ENCODE assay signal across 8 cellular contexts in genomic region chr9:133115604-133116345, GRCh38. TPM values are rescaled to one million over a fixed set of nuclear protein-coding genes. Genes with fewer than 3 reads are reported as not detected.
A peak's percentile ranks its signal among the peaks of the same experiment; 100 is the strongest.
DNase-seq lines count a peak whose midpoint lies in the region; ATAC-seq lines count a peak whose summit lies in the region.

No MANE protein-coding gene starts in this region.

- H3K9ac ChIP-seq in stomach smooth muscle (ENCODE audit: low read length in 2 of 2) = peak overlapping the region in 1 of 2 donors; percentile 9

- H3K4me3 ChIP-seq in ACC112 (ENCODE audit: low read depth, low read length) = no peak overlapping the region
- no peak overlapping the region for H3K4me3 ChIP-seq in stomach smooth muscle (ENCODE audit: low read length in 2 of 2)
- no peak overlapping the region for H3K4me3 ChIP-seq in MG63

- peak; percentile 66 for ATAC-seq in GM19043 (IDR thresholded peaks at IDR 0.05; ENCODE audit: low read depth, unreplicated experiment)
- peak; percentile 73 for ATAC-seq in HG03175 (IDR thresholded peaks at IDR 0.05; ENCODE audit: unreplicated experiment)

- H3K79me2 ChIP-seq in ACC112 (ENCODE audit: control insufficient read depth, insufficient read depth, low read length, unreplicated experiment) = peaks cover 5% of the 10 kb centered on the region

- H3K27me3 ChIP-seq in ACC112 (ENCODE audit: insufficient read depth, low read length) = no peaks in the 10 kb centered on the region
- H3K27me3 ChIP-seq in layer of hippocampus (ENCODE audit: control insufficient read depth, insufficient read depth, low read length) = no peaks in the 10 kb centered on the region
- H3K27me3 ChIP-seq in stomach smooth muscle (ENCODE audit: control insufficient read depth in 1 of 2, insufficient read depth in 2 of 2, low read length in 2 of 2) = no peaks in the 10 kb centered on the region
- H3K27me3 ChIP-seq in MG63 = no peaks in the 10 kb centered on the region

- H2AFZ ChIP-seq in ACC112 (ENCODE audit: low read length, unreplicated experiment) = no peak overlapping the region

- peak; percentile 78 to 81 for DNase-seq in activated T-cell treated with anti-CD3 and anti-CD28 coated beads, Interleukin-2, amount 50 U/mL, for 48 hours
- DNase-seq in MG63 (no peak), D341Med (ENCODE audit: low spot score) (no peak)

- H3K36me3 ChIP-seq in ACC112 (ENCODE audit: insufficient read depth, low read length) = no peaks in the 10 kb centered on the region
- H3K36me3 ChIP-seq in stomach smooth muscle (ENCODE audit: control insufficient read depth in 2 of 2, insufficient read depth in 2 of 2, low read length in 2 of 2) = no peaks in the 10 kb centered on the region
- H3K36me3 ChIP-seq in MG63 = peaks cover 12% of the 10 kb centered on the region

- peaks cover 38% of the 10 kb centered on the region for H3K4me1 ChIP-seq in ACC112 (ENCODE audit: control insufficient read depth, insufficient read depth, low read length, unreplicated experiment)
- peaks cover 86% of the 10 kb centered on the region for H3K4me1 ChIP-seq in stomach smooth muscle (ENCODE audit: control insufficient read depth, insufficient read depth, low read length)

- peak overlapping the region; percentile 30; the same call in 1 of the 2 replicates for H3K27ac ChIP-seq in ACC112 (ENCODE audit: low read depth, low read length)
- peak overlapping the region; percentile 80 for H3K27ac ChIP-seq in layer of hippocampus (ENCODE audit: low read depth, low read length)
- peak overlapping the region; percentile 71 for H3K27ac ChIP-seq in stomach smooth muscle (ENCODE audit: low read length)

- H3K9me3 ChIP-seq in stomach smooth muscle (ENCODE audit: control insufficient read depth in 2 of 2, low read length in 2 of 2) = no peaks in the 10 kb centered on the region
- no peaks in the 10 kb centered on the region for H3K9me3 ChIP-seq in MG63

RNA-seq across cellular contexts. Expression of gene RALGDS, which starts 5.3 kb away (rescaled TPM):
- total RNA-seq in MG63 (2014; rRNA removed; shearing (Covaris generic); ENCODE audit: low replicate concordance) = 21.4 and 22.8 TPM in 2 replicates

RNA-seq across cellular contexts. Expression of gene GBGT1, which starts 47.9 kb away (rescaled TPM):
- total RNA-seq in MG63 (2014; rRNA removed; shearing (Covaris generic); ENCODE audit: low replicate concordance) = 7.2 and 7.6 TPM in 2 replicates

RNA-seq across cellular contexts. Expression of gene CEL, which starts 54.0 kb away (rescaled TPM):
- total RNA-seq in MG63 (2014; rRNA removed; shearing (Covaris generic); ENCODE audit: low replicate concordance) = 1.0 TPM in 1 of 2 replicates, not detected in the other

Comparison
In these comparisons a context has a peak if more than half of its experiments do, and no peak if none do; other contexts are left out.
1. H3K27ac ChIP-seq: peak in every context shown above with its lines; median percentile 80 in layer of hippocampus; 71 in stomach smooth muscle; 30 in ACC112.
2. DNase-seq: peak in activated T-cell treated with anti-CD3 and anti-CD28 coated beads, Interleukin-2, amount 50 U/mL, for 48 hours (2 of 2); none in MG63 (single experiment) and D341Med (single experiment).